ENCODE assay signal across 9 cellular contexts in genomic region chr15:85615930-85616329, GRCh38.
DNase-seq lines count a peak whose midpoint lies in the region; ATAC-seq and TF ChIP-seq lines count a peak whose summit lies in the region.
"Had no signal": no experiment of that assay in that cellular context is flagged by ENCODE, and none has a peak within 500 bp of the region (broad histone marks: within the 10 kb centered on the region; RNA-seq: fewer than 3 reads in every experiment).

No MANE protein-coding gene starts in this region.

- H3K27me3 Mint-ChIP-seq in activated CD4-positive, alpha-beta memory T cell treated with anti-CD3 and anti-CD28 coated beads for 36 hours: no peaks in the 10 kb centered on the region
- H3K27me3 Mint-ChIP-seq in activated CD4-positive, alpha-beta memory T cell treated with anti-CD3 and anti-CD28 coated beads, Interleukin-2, amount 10 ng/mL, durations not matched to agents 7 days and 5 days: no peaks in the 10 kb centered on the region
- no peaks in the 10 kb centered on the region for H3K27me3 Mint-ChIP-seq in neural crest cell (ENCODE audit: low read depth)
- H3K27me3 Mint-ChIP-seq: stimulated activated naive CD8-positive, alpha-beta T cell treated with anti-CD3 and anti-CD28 coated beads, Interleukin-15, Interleukin-2, amounts not matched to agents 100 ng/mL and 50 ng/mL, for 24 hours had no signal

- no peak overlapping the region for H3K4me3 Mint-ChIP-seq in activated CD4-positive, alpha-beta memory T cell treated with anti-CD3 and anti-CD28 coated beads for 36 hours
- no peak overlapping the region for H3K4me3 Mint-ChIP-seq in activated CD4-positive, alpha-beta memory T cell treated with anti-CD3 and anti-CD28 coated beads, Interleukin-2, amount 10 ng/mL, durations not matched to agents 7 days and 5 days
- H3K4me3 Mint-ChIP-seq in neural crest cell: no peak overlapping the region
- H3K4me3 Mint-ChIP-seq: stimulated activated naive CD8-positive, alpha-beta T cell treated with anti-CD3 and anti-CD28 coated beads, Interleukin-15, Interleukin-2, amounts not matched to agents 100 ng/mL and 50 ng/mL, for 24 hours had no signal

- POLR2A ChIA-PET in activated CD4-positive, alpha-beta memory T cell treated with anti-CD3 and anti-CD28 coated beads for 36 hours (lab: Charles Lee): no interaction called here
- POLR2A ChIA-PET in activated CD4-positive, alpha-beta memory T cell treated with anti-CD3 and anti-CD28 coated beads, Interleukin-2, amount 10 ng/mL, durations not matched to agents 7 days and 5 days (lab: Charles Lee): no interaction called here

- H3K9me3 Mint-ChIP-seq in activated CD4-positive, alpha-beta memory T cell treated with anti-CD3 and anti-CD28 coated beads for 36 hours: no peaks in the 10 kb centered on the region
- no peaks in the 10 kb centered on the region for H3K9me3 Mint-ChIP-seq in activated CD4-positive, alpha-beta memory T cell treated with anti-CD3 and anti-CD28 coated beads, Interleukin-2, amount 10 ng/mL, durations not matched to agents 7 days and 5 days
- no peaks in the 10 kb centered on the region for H3K9me3 Mint-ChIP-seq in neural crest cell
- H3K9me3 Mint-ChIP-seq: stimulated activated naive CD8-positive, alpha-beta T cell treated with anti-CD3 and anti-CD28 coated beads, Interleukin-15, Interleukin-2, amounts not matched to agents 100 ng/mL and 50 ng/mL, for 24 hours had no signal

- no peak overlapping the region for H3K4me3 ChIP-seq in RWPE2 (ENCODE audit: severe bottlenecking)
- H3K4me3 ChIP-seq in epithelial cell of proximal tubule (ENCODE audit: low read depth, low read length): no peak overlapping the region

- TF ChIP-seq CTCF in RWPE2 (IDR thresholded peaks at IDR 0.05; ENCODE audit: poor library complexity, severe bottlenecking): peak; percentile 78
- TF ChIP-seq CTCF in epithelial cell of proximal tubule (conservative IDR thresholded peaks at IDR 0.05; ENCODE audit: low read depth, low read length): peak; percentile 61
- TF ChIP-seq CTCF in neural crest cell (conservative IDR thresholded peaks at IDR 0.05): peak; percentile 57

- peak; percentile 33 for DNase-seq in activated CD4-positive, alpha-beta memory T cell treated with anti-CD3 and anti-CD28 coated beads for 36 hours
- DNase-seq in activated CD4-positive, alpha-beta memory T cell treated with anti-CD3 and anti-CD28 coated beads, Interleukin-2, amount 10 ng/mL, durations not matched to agents 7 days and 5 days: no peak
- no peak for DNase-seq in RWPE2 (ENCODE audit: low spot score)
- no peak for DNase-seq in epithelial cell of proximal tubule (ENCODE audit: low read depth)
- DNase-seq in neural crest cell (ENCODE audit: low read depth, low spot score): no peak
- DNase-seq in NCI-H1436 (lab: John Stamatoyannopoulos, UW): no peak
- DNase-seq in activated CD4-positive, alpha-beta T cell treated with anti-CD3 and anti-CD28 coated beads for 48 hours: no peak

- H3K36me3 ChIP-seq in RWPE2 (ENCODE audit: low read depth): no peaks in the 10 kb centered on the region; the same call in 1 of the 2 replicates

- CTCF ChIA-PET in activated CD4-positive, alpha-beta memory T cell treated with anti-CD3 and anti-CD28 coated beads for 36 hours (lab: Charles Lee): interaction anchor here (0.9 to 1.3 kb wide), 3 partner anchors 9 to 76 kb away, joined by 3 to 6 read pairs (median 3); no protein-coding TSS in a partner anchor
- CTCF ChIA-PET in activated CD4-positive, alpha-beta memory T cell treated with anti-CD3 and anti-CD28 coated beads, Interleukin-2, amount 10 ng/mL, durations not matched to agents 7 days and 5 days (lab: Charles Lee): interaction anchor here (0.6 to 0.9 kb wide), 3 partner anchors 12 to 48 kb away, joined by 3 read pairs; no protein-coding TSS in a partner anchor

- H3K4me1 Mint-ChIP-seq in activated CD4-positive, alpha-beta memory T cell treated with anti-CD3 and anti-CD28 coated beads for 36 hours (ENCODE audit: low read depth): peaks cover 34% of the 10 kb centered on the region
- peaks cover 11% of the 10 kb centered on the region for H3K4me1 Mint-ChIP-seq in activated CD4-positive, alpha-beta memory T cell treated with anti-CD3 and anti-CD28 coated beads, Interleukin-2, amount 10 ng/mL, durations not matched to agents 7 days and 5 days
- peaks cover 21% of the 10 kb centered on the region for H3K4me1 Mint-ChIP-seq in neural crest cell

- peak overlapping the region; percentile 38 for H3K27ac ChIP-seq in RWPE2 (ENCODE audit: poor library complexity, severe bottlenecking)

- ATAC-seq in HG02623 (IDR thresholded peaks at IDR 0.05; ENCODE audit: unreplicated experiment): peak; percentile 54
- ATAC-seq in RWPE2 (ENCODE audit: low read depth): peak; percentile 47

- H3K4me1 ChIP-seq in RWPE2 (ENCODE audit: insufficient read depth, poor library complexity, severe bottlenecking): peaks cover 40% of the 10 kb centered on the region

- peaks cover 1% of the 10 kb centered on the region for H3K36me3 Mint-ChIP-seq in activated CD4-positive, alpha-beta memory T cell treated with anti-CD3 and anti-CD28 coated beads for 36 hours
- H3K36me3 Mint-ChIP-seq in activated CD4-positive, alpha-beta memory T cell treated with anti-CD3 and anti-CD28 coated beads, Interleukin-2, amount 10 ng/mL, durations not matched to agents 7 days and 5 days (ENCODE audit: low read depth): peaks cover 7% of the 10 kb centered on the region
- H3K36me3 Mint-ChIP-seq in neural crest cell (ENCODE audit: low read depth): peaks cover 3% of the 10 kb centered on the region

- H3K9me3 ChIP-seq in RWPE2 (ENCODE audit: severe bottlenecking): no peaks in the 10 kb centered on the region

- H3K27me3 ChIP-seq in RWPE2 (ENCODE audit: insufficient read depth, poor library complexity, severe bottlenecking): no peaks in the 10 kb centered on the region

- intact Hi-C loops in activated CD4-positive, alpha-beta memory T cell treated with anti-CD3 and anti-CD28 coated beads for 36 hours (cut with micrococcal nuclease): loop anchor here (5.0 kb wide), 2 partner anchors 106 to 226 kb away; no protein-coding TSS in a partner anchor

- peak overlapping the region; percentile 56 for H3K27ac Mint-ChIP-seq in activated CD4-positive, alpha-beta memory T cell treated with anti-CD3 and anti-CD28 coated beads for 36 hours
- H3K27ac Mint-ChIP-seq in activated CD4-positive, alpha-beta memory T cell treated with anti-CD3 and anti-CD28 coated beads, Interleukin-2, amount 10 ng/mL, durations not matched to agents 7 days and 5 days: no peak overlapping the region
- H3K27ac Mint-ChIP-seq in neural crest cell (ENCODE audit: unreplicated experiment): no peak overlapping the region
